In the genomic region with DNA sequence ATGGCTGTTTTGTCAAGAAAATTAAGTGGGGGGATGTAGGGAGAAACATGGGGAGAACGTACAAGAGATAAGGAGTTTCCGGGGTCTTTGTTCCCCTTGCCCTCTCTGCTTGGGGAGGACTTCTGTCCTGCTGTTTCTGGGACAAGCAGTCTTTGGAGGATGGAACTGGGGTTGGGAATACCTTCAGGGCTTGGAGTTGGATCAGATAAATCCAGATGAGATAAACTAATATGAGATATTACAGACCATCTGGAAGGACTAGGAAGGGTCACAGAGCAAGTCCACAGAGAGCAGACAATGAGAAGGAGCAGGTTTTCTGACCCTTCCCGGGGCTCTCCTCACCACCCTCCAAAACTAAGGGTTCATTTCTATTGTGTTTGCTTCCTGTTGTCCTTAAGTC, we compare ENCODE assay signal across 18 cellular contexts.
"Had no signal": no experiment of that assay in that cellular context is flagged by ENCODE, and none has a peak within 500 bp of the region (broad histone marks: within the 10 kb centered on the region; RNA-seq: fewer than 3 reads in every experiment).

No MANE protein-coding gene starts in this region.

- H3K27ac ChIP-seq: HL-60, RWPE1 had no signal

- DNase-seq: KBM-7, NCI-H1092, NCI-H1105 treated with DMSO at 0.1 percent for 48 hours, NCI-H1417 treated with DMSO at 0.1 percent for 48 hours, NCI-H146, NCI-H187, NCI-H2029, NCI-H2081 treated with DMSO at 0.1 percent for 48 hours, NCI-H2171, NCI-H226, NCI-H446, NCI-H510A, NCI-H524 treated with DMSO at 0.1 percent for 48 hours, NCI-H69, NCI-H774, SHP77 had no signal
